In the genomic region with DNA sequence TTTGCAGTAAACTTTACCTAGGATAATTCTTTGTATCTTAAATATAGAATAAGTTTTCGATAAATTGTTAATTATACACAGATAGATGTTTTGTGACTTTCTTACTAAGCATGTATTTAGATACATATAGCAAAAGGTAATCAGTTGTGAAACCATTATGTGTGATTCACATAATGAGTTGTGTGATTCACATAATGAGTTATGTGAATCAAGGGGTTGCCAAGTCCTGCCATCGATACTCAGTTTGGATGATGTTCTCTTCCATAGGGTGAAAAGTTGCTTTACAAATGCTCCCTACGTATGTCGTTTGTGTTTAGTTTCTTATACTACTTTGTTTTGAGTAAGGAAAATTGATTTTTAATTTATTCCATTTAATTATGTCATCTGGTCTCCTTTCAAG, we compare ENCODE assay signal across 20 cellular contexts.
DNase-seq lines count a peak whose midpoint lies in the region; ATAC-seq, FAIRE-seq and TF ChIP-seq lines count a peak whose summit lies in the region.
"Had no signal": no experiment of that assay in that cellular context is flagged by ENCODE, and none has a peak within 500 bp of the region (broad histone marks: within the 10 kb centered on the region; RNA-seq: fewer than 3 reads in every experiment).

No MANE protein-coding gene starts in this region.

- H3K27me3 ChIP-seq in GM23248 (replicated peaks; ENCODE audit: insufficient read depth) (no peaks in the 10 kb centered on the region), PC-3 (ENCODE audit: low read length) (no peaks in the 10 kb centered on the region), bronchial epithelial cell (ENCODE audit: control insufficient read depth, insufficient read depth, low read length) (no peaks in the 10 kb centered on the region), keratinocyte (ENCODE audit: control insufficient read depth, extremely low read depth, insufficient read depth, low read length) (no peaks in the 10 kb centered on the region), tibial nerve (no peaks in the 10 kb centered on the region)

- TF ChIP-seq EP300 in tibial nerve (IDR thresholded peaks at IDR 0.05), result no peak

- H3K9me3 ChIP-seq in GM23248 (ENCODE audit: low read depth) (no peaks in the 10 kb centered on the region), PC-3 (ENCODE audit: low read length) (no peaks in the 10 kb centered on the region), keratinocyte (ENCODE audit: control insufficient read depth, low read depth, low read length) (no peaks in the 10 kb centered on the region), tibial nerve (no peaks in the 10 kb centered on the region)
- H3K9me3 ChIP-seq: A549, HAP-1 had no signal

- DNase-seq in GM23248 (peak; percentile 49), PC-3 (peak; percentile 52), bronchial epithelial cell (ENCODE audit: low read depth) (peak; percentile 95), keratinocyte (ENCODE audit: low read depth, low spot score) (peak; percentile 23), tibial nerve (ENCODE audit: low spot score in 2 of 2) (no peak), osteocyte (ENCODE audit: extremely low spot score, unreplicated experiment) (no peak)
- DNase-seq: CD4-positive, alpha-beta memory T cell; DMS153; Kasumi-1; NCI-H1092 treated with DMSO at 0.1 percent for 48 hours; NCI-H146; NCI-H2029 treated with DMSO at 0.1 percent for 48 hours; NCI-H2171 treated with DMSO at 0.1 percent for 48 hours; NCI-H446 treated with DMSO at 0.1 percent for 48 hours; SHP77 treated with DMSO at 0.1 percent for 48 hours had no signal

- H3K9ac ChIP-seq in GM23248 (no peak overlapping the region), PC-3 (ENCODE audit: low read length) (no peak overlapping the region), keratinocyte (ENCODE audit: control insufficient read depth, extremely low read depth, insufficient read depth, low read length) (no peak overlapping the region)

- intact Hi-C loops in PC-3 (cut with micrococcal nuclease), result no loop called here

- H3K4me1 ChIP-seq in GM23248 (ENCODE audit: insufficient read depth), result peaks cover 16% of the 10 kb centered on the region
- H3K4me1 ChIP-seq in PC-3 (ENCODE audit: insufficient read depth, low read length), result no peaks in the 10 kb centered on the region
- H3K4me1 ChIP-seq in keratinocyte (ENCODE audit: control insufficient read depth, extremely low read depth, insufficient read depth, low read length), result no peaks in the 10 kb centered on the region
- no peaks in the 10 kb centered on the region for H3K4me1 ChIP-seq in tibial nerve
- H3K4me1 ChIP-seq: A549 had no signal

- no peaks in the 10 kb centered on the region for H4K20me1 ChIP-seq in GM23248 (ENCODE audit: insufficient read depth)
- H4K20me1 ChIP-seq in PC-3 (ENCODE audit: low read length), result no peaks in the 10 kb centered on the region
- no peaks in the 10 kb centered on the region for H4K20me1 ChIP-seq in keratinocyte (ENCODE audit: control insufficient read depth, extremely low read depth, insufficient read depth, low read length)

- in situ Hi-C loops in GM23248 (cut with MboI), result no loop called here

- BruUV-seq in PC-3 (replicated peaks; lab: Mats Ljungman, UMichigan), result no TSS peak

- peaks cover 8% of the 10 kb centered on the region for H3K4me1 Mint-ChIP-seq in osteocyte (ENCODE audit: unreplicated experiment)
- H3K4me1 Mint-ChIP-seq: CD4-positive, alpha-beta memory T cell had no signal

- ATAC-seq in PC-3 (no peak), GM21360 (IDR thresholded peaks at IDR 0.05; ENCODE audit: unreplicated experiment) (no peak)
- ATAC-seq: A549 had no signal

- dilution Hi-C loops in keratinocyte (cut with MboI; ENCODE audit: extremely low pct_ligation_motif_present, low sequenced_read_pairs), result no loop called here

- H2AFZ ChIP-seq in GM23248 (no peak overlapping the region), PC-3 (ENCODE audit: low read length) (no peak overlapping the region), keratinocyte (ENCODE audit: control insufficient read depth, low read length) (no peak overlapping the region)

- H3K27me3 Mint-ChIP-seq in osteocyte (ENCODE audit: unreplicated experiment), result peaks cover 10% of the 10 kb centered on the region
- H3K27me3 Mint-ChIP-seq: CD4-positive, alpha-beta memory T cell had no signal

- 74% methylated on average over 4 of the region's 4 CpGs for WGBS in GM23248 (ENCODE audit: low coverage in 1 of 2, low lambda C conversion rate in 2 of 2, missing lambda C conversion rate in 2 of 2), 2 experiments
- 85 to 90% methylated on average over 4 of the region's 4 CpGs for WGBS in tibial nerve, 2 donors

- FAIRE-seq in bronchial epithelial cell (lab: Jason Lieb, UNC) (no peak), keratinocyte (lab: Jason Lieb, UNC) (peak; percentile 87)
- FAIRE-seq: A549, GM12891, GM18507 had no signal

- CTCF ChIA-PET in PC-3 (lab: Charles Lee), result no interaction called here

- no peaks in the 10 kb centered on the region for H3K9me2 ChIP-seq in GM23248 (ENCODE audit: insufficient read depth)
- no peaks in the 10 kb centered on the region for H3K9me2 ChIP-seq in PC-3 (replicated peaks; ENCODE audit: low read length)

- H3K9me1 ChIP-seq in keratinocyte (ENCODE audit: control insufficient read depth, extremely low read depth, insufficient read depth, low read length), result no peaks in the 10 kb centered on the region

- H3K4me2 ChIP-seq in GM23248 (ENCODE audit: unreplicated experiment) (no peak overlapping the region), PC-3 (ENCODE audit: low read length) (no peak overlapping the region), keratinocyte (ENCODE audit: control insufficient read depth, extremely low read depth, insufficient read depth, low read depth, low read length) (no peak overlapping the region)
- H3K4me2 ChIP-seq: A549 had no signal

- H3K79me2 ChIP-seq in GM23248 (ENCODE audit: insufficient read depth) (no peaks in the 10 kb centered on the region), PC-3 (ENCODE audit: low read length) (no peaks in the 10 kb centered on the region), keratinocyte (ENCODE audit: control insufficient read depth, insufficient read depth, low read length) (no peaks in the 10 kb centered on the region)

- H3K4me3 Mint-ChIP-seq in osteocyte (ENCODE audit: unreplicated experiment), result no peak overlapping the region
- H3K4me3 Mint-ChIP-seq: CD4-positive, alpha-beta memory T cell had no signal

- no peaks in the 10 kb centered on the region for H3K9me3 Mint-ChIP-seq in osteocyte (ENCODE audit: unreplicated experiment)
- H3K9me3 Mint-ChIP-seq: CD4-positive, alpha-beta memory T cell had no signal

- H3K4me3 ChIP-seq in GM23248 (no peak overlapping the region), PC-3 (ENCODE audit: low read length) (no peak overlapping the region), bronchial epithelial cell (ENCODE audit: low read depth, low read length) (no peak overlapping the region), keratinocyte (ENCODE audit: control insufficient read depth in 2 of 3, extremely low read depth in 1 of 3, insufficient read depth in 2 of 3, low read depth in 1 of 3, low read length in 3 of 3) (no peak overlapping the region), tibial nerve (no peak overlapping the region)
- H3K4me3 ChIP-seq: A549, HAP-1 had no signal

- TF ChIP-seq POLR2A in tibial nerve (IDR thresholded peaks at IDR 0.05), result no peak

- TF ChIP-seq CTCF in PC-3 (conservative IDR thresholded peaks at IDR 0.05; ENCODE audit: low read depth, low read length) (no peak), bronchial epithelial cell (IDR thresholded peaks at IDR 0.05; ENCODE audit: insufficient read depth, low read length, severe bottlenecking) (no peak), keratinocyte (optimal IDR thresholded peaks at IDR 0.05 in 1 of 3, IDR thresholded peaks at IDR 0.05 in 1 of 3, conservative IDR thresholded peaks at IDR 0.05 in 1 of 3; ENCODE audit: extremely low read depth in 1 of 3, insufficient read depth in 2 of 3, low read length in 3 of 3) (no peak), tibial nerve (IDR thresholded peaks at IDR 0.05) (no peak), osteocyte (IDR thresholded peaks at IDR 0.05) (no peak)

- POLR2A ChIA-PET in PC-3 (lab: Charles Lee; ENCODE audit: unreplicated experiment), result no interaction called here

- no peak overlapping the region for H3K27ac Mint-ChIP-seq in osteocyte (ENCODE audit: unreplicated experiment)
- H3K27ac Mint-ChIP-seq: CD4-positive, alpha-beta memory T cell had no signal

- H3K27ac ChIP-seq in GM23248 (no peak overlapping the region), PC-3 (ENCODE audit: low read length) (no peak overlapping the region), keratinocyte (ENCODE audit: control insufficient read depth, insufficient read depth, low read length) (no peak overlapping the region), tibial nerve (no peak overlapping the region)
- H3K27ac ChIP-seq: A549 had no signal

- 0 out of 2 replicates have a peak, but pooled peaks cover 7% of the 10 kb centered on the region for H3F3A ChIP-seq in GM23248 (ENCODE audit: insufficient read depth)
- H3F3A ChIP-seq in PC-3 (ENCODE audit: low read length, unreplicated experiment), result no peaks in the 10 kb centered on the region

- no peaks in the 10 kb centered on the region for H3K36me3 Mint-ChIP-seq in osteocyte (ENCODE audit: unreplicated experiment)
- H3K36me3 Mint-ChIP-seq: CD4-positive, alpha-beta memory T cell had no signal

- H3K36me3 ChIP-seq in GM23248 (ENCODE audit: low read depth) (no peaks in the 10 kb centered on the region), PC-3 (ENCODE audit: low read depth, low read length) (no peaks in the 10 kb centered on the region), bronchial epithelial cell (ENCODE audit: control insufficient read depth, insufficient read depth, low read length) (no peaks in the 10 kb centered on the region), keratinocyte (ENCODE audit: control insufficient read depth in 2 of 2, extremely low read depth in 1 of 2, insufficient read depth in 2 of 2, low read length in 2 of 2) (no peaks in the 10 kb centered on the region), tibial nerve (no peaks in the 10 kb centered on the region)
- H3K36me3 ChIP-seq: HAP-1 had no signal

Comparison
In these comparisons a context has a peak if more than half of its experiments do, and no peak if none do; other contexts are left out.
1. DNase-seq: peak in GM23248 (single experiment), PC-3 (single experiment), bronchial epithelial cell (single experiment) and keratinocyte (single experiment); none in tibial nerve (0 of 2) and osteocyte (single experiment).